In the genomic region with DNA sequence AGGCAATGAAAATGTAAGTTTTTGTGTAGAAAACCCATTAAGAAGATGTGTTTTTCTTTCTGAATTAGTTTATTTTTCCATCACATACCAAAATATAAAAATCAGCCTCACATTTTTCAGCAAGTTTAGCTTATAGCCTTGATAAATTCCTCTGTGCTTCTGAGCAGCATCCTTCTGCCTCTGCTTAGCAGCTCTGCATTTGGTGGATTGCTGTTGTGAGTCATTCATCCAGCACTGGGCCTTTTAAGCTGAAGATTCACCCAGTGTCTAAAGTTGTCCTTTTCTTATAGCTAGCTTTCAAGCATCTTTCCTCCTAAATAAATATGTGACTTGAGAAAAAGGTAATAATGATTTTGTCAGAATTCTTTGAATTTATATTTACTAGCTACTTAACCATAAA, we compare ENCODE assay signal across 30 cellular contexts.
A peak's percentile ranks its signal among the peaks of the same experiment; 100 is the strongest.
DNase-seq lines count a peak whose midpoint lies in the region; ATAC-seq, FAIRE-seq and TF ChIP-seq lines count a peak whose summit lies in the region.
"Had no signal": no experiment of that assay in that cellular context is flagged by ENCODE, and none has a peak within 500 bp of the region (broad histone marks: within the 10 kb centered on the region; RNA-seq: fewer than 3 reads in every experiment).

No MANE protein-coding gene starts in this region.

- DNase-seq in ELR (ENCODE audit: low read depth) (peak; percentile 64), adipocyte (ENCODE audit: low read depth) (peak; percentile 72), fibroblast of mammary gland (ENCODE audit: low read depth) (peak; percentile 51), pancreas (no peak), OCI-M1 (lab: John Stamatoyannopoulos, UW) (no peak), type B pancreatic cell (ENCODE audit: extremely low spot score, unreplicated experiment) (no peak), SW480 (ENCODE audit: low spot score) (no peak)
- no peak for DNase-seq in stimulated activated naive CD4-positive, alpha-beta T cell treated with Interleukin-2 at 50 U/mL for 16 hours (lab: John Stamatoyannopoulos, UW)
- DNase-seq: activated CD4-positive, alpha-beta T cell treated with anti-CD3 and anti-CD28 coated beads, Interleukin-2, amount 50 U/mL, for 4 hours; activated CD8-positive, alpha-beta memory T cell treated with anti-CD3 and anti-CD28 coated beads, Interleukin-2, amount 50 U/mL, for 4 hours; AML-193; cortex of kidney; DMS53; foreskin keratinocyte; KBM-7; kidney glomerular epithelial cell; NCI-H1694; PC-9; retina; SIG-M5; stimulated activated CD4-positive, alpha-beta T cell treated with anti-CD3 and anti-CD28 coated beads, Interleukin-4, amount 100 ng/mL, for 24 hours; stimulated activated naive CD8-positive, alpha-beta T cell treated with anti-CD3 and anti-CD28 coated beads, Interleukin-15, Interleukin-2, amounts not matched to agents 100 U/mL and 50 U/mL, for 24 hours; thyroid gland had no signal

- ATAC-seq in pancreas = no peak
- ATAC-seq: activated T-helper 17 cell treated with anti-CD3 and anti-CD28 coated beads, Interleukin-2, amount 50 U/mL, for 72 hours; foreskin keratinocyte; stimulated activated naive CD8-positive, alpha-beta T cell treated with anti-CD3 and anti-CD28 coated beads, Interleukin-15, Interleukin-2, amounts not matched to agents 100 U/mL and 50 U/mL, for 24 hours had no signal

- H3K36me3 Mint-ChIP-seq in type B pancreatic cell = peaks cover 14% of the 10 kb centered on the region

- no peaks in the 10 kb centered on the region for H3K9me3 ChIP-seq in adipocyte (ENCODE audit: control insufficient read depth, low read length)
- H3K9me3 ChIP-seq in pancreas = no peaks in the 10 kb centered on the region
- H3K9me3 ChIP-seq: breast epithelium, thyroid gland had no signal

- H3K4me1 ChIP-seq in adipocyte (ENCODE audit: control insufficient read depth, insufficient read depth, low read length) (peaks cover 9% of the 10 kb centered on the region), pancreas (peaks cover 0 to 17% (median 7%) of the 10 kb centered on the region in 3 donors)
- H3K4me1 ChIP-seq: breast epithelium, thyroid gland had no signal

- no peak for TF ChIP-seq CTCF in fibroblast of mammary gland (conservative IDR thresholded peaks at IDR 0.05; ENCODE audit: control insufficient read depth, insufficient read depth, low read depth, low read length)
- TF ChIP-seq CTCF in pancreas (IDR thresholded peaks at IDR 0.05) = no peak
- no peak for TF ChIP-seq CTCF in type B pancreatic cell (conservative IDR thresholded peaks at IDR 0.05)

- H3K4me1 Mint-ChIP-seq in type B pancreatic cell (ENCODE audit: unreplicated experiment) = peaks cover 9% of the 10 kb centered on the region

- H3K27ac ChIP-seq in pancreas = no peak overlapping the region
- H3K27ac ChIP-seq: breast epithelium, foreskin keratinocyte, PC-9, thyroid gland, VCaP had no signal

- no peak overlapping the region for H3K9ac ChIP-seq in adipocyte (ENCODE audit: low read length)

- no peaks in the 10 kb centered on the region for H3K27me3 ChIP-seq in adipocyte (replicated peaks; ENCODE audit: control insufficient read depth, insufficient read depth, low read length)
- H3K27me3 ChIP-seq in pancreas = no peaks in the 10 kb centered on the region
- H3K27me3 ChIP-seq: breast epithelium, foreskin keratinocyte, thyroid gland had no signal

- intact Hi-C loops in pancreas (cut with DNase I) = no loop called here

- H3K36me3 ChIP-seq in adipocyte (ENCODE audit: control insufficient read depth, insufficient read depth, low read length, severe bottlenecking) (peaks cover 66% of the 10 kb centered on the region), pancreas (peaks cover 0 to 9% (median 4%) of the 10 kb centered on the region in 3 donors)

- no peak overlapping the region for H3K4me3 Mint-ChIP-seq in type B pancreatic cell
- H3K4me3 Mint-ChIP-seq: activated T-helper 17 cell treated with anti-CD3 and anti-CD28 coated beads, Interleukin-2, amount 50 U/mL, for 72 hours; T-helper 1 cell treated with Interleukin-12 subunit alpha and Interleukin-12 subunit beta and Interleukin-4 antibody, amounts not matched to agents 30 μg/mL and 1 μg/mL, for 36 hours had no signal

- no peak overlapping the region for H3K27ac Mint-ChIP-seq in type B pancreatic cell
- H3K27ac Mint-ChIP-seq: T-helper 1 cell treated with Interleukin-12 subunit alpha and Interleukin-12 subunit beta and Interleukin-4 antibody, amounts not matched to agents 30 μg/mL and 1 μg/mL, for 36 hours had no signal

- H3K4me3 ChIP-seq in adipocyte (ENCODE audit: low read length) (no peak overlapping the region), fibroblast of mammary gland (ENCODE audit: control insufficient read depth, low read depth, low read length) (no peak overlapping the region), pancreas (no peak overlapping the region)
- H3K4me3 ChIP-seq: breast epithelium, lung, PC-9, thyroid gland had no signal

- no peaks in the 10 kb centered on the region for H3K9me3 Mint-ChIP-seq in type B pancreatic cell
- H3K9me3 Mint-ChIP-seq: activated T-helper 17 cell treated with anti-CD3 and anti-CD28 coated beads, Interleukin-2, amount 50 U/mL, for 72 hours; T-helper 1 cell treated with Interleukin-12 subunit alpha and Interleukin-12 subunit beta and Interleukin-4 antibody, amounts not matched to agents 30 μg/mL and 1 μg/mL, for 36 hours had no signal

- FAIRE-seq in pancreas (lab: Jason Lieb, UNC) = peak; percentile 63
- FAIRE-seq: endometrium, GM12892 had no signal

- H3K27me3 Mint-ChIP-seq in type B pancreatic cell = no peaks in the 10 kb centered on the region
- H3K27me3 Mint-ChIP-seq: activated T-helper 17 cell treated with anti-CD3 and anti-CD28 coated beads, Interleukin-2, amount 50 U/mL, for 72 hours had no signal

Comparison
In these comparisons a context has a peak if more than half of its experiments do, and no peak if none do; other contexts are left out.
1. DNase-seq: peak in ELR (single experiment), adipocyte (single experiment) and fibroblast of mammary gland (single experiment); none in pancreas (0 of 6), OCI-M1 (single experiment), stimulated activated naive CD4-positive, alpha-beta T cell treated with Interleukin-2 at 50 U/mL for 16 hours (single experiment), type B pancreatic cell (single experiment) and SW480 (single experiment).